In genomic region chr6:160124605-160125004, GRCh38 we compare ENCODE assay signal across 26 cellular contexts. TPM values are rescaled to one million over a fixed set of nuclear protein-coding genes. Genes with fewer than 3 reads are reported as not detected.
"Had no signal": no experiment of that assay in that cellular context is flagged by ENCODE, and none has a peak within 500 bp of the region (broad histone marks: within the 10 kb centered on the region; RNA-seq: fewer than 3 reads in every experiment).

No MANE protein-coding gene starts in this region.

- H3K4me3 ChIP-seq: K562, SK-N-MC had no signal

- ATAC-seq: K562, Panc1, Right ventricle myocardium inferior, T-helper 17 cell, WTC11 had no signal

- H3K27ac ChIP-seq: SK-N-MC had no signal

- DNase-seq: activated CD4-positive, alpha-beta memory T cell treated with anti-CD3 and anti-CD28 coated beads for 36 hours; activated CD4-positive, alpha-beta T cell treated with anti-CD3 and anti-CD28 coated beads, Interleukin-2, amount 10 ng/mL, durations not matched to agents 7 days and 5 days; activated CD4-positive, CD25-positive, alpha-beta regulatory T cell treated with anti-CD3 and anti-CD28 coated beads, Interleukin-2, amount 50 U/mL, for 72 hours; activated CD8-positive, alpha-beta memory T cell treated with anti-CD3 and anti-CD28 coated beads for 24 hours; activated naive CD4-positive, alpha-beta T cell treated with anti-CD3 and anti-CD28 coated beads for 36 hours; activated naive CD8-positive, alpha-beta T cell treated with anti-CD3 and anti-CD28 coated beads for 36 hours; activated T-cell treated with anti-CD3 and anti-CD28 coated beads for 4 hours; Karpas-422; MM.1S; NCI-H1105; NCI-H1436; NCI-H1694 treated with DMSO at 0.1 percent for 48 hours; NCI-H2081; NCI-H510A treated with DMSO at 0.1 percent for 48 hours; NCI-H69; NK-92 treated with Interleukin-12 subunit alpha and Interleukin-12 subunit beta, amount 100 ng/mL, for 24 hours; OCI-M1; RPMI8226; T-helper 17 cell; T-helper 9 cell had no signal

- H3K27me3 Mint-ChIP-seq: activated CD4-positive, alpha-beta memory T cell treated with anti-CD3 and anti-CD28 coated beads for 36 hours; activated CD4-positive, alpha-beta T cell treated with anti-CD3 and anti-CD28 coated beads, Interleukin-2, amount 10 ng/mL, durations not matched to agents 7 days and 5 days; activated naive CD8-positive, alpha-beta T cell treated with anti-CD3 and anti-CD28 coated beads for 36 hours had no signal

- H3K4me3 Mint-ChIP-seq: activated CD4-positive, alpha-beta memory T cell treated with anti-CD3 and anti-CD28 coated beads for 36 hours; activated CD4-positive, alpha-beta T cell treated with anti-CD3 and anti-CD28 coated beads, Interleukin-2, amount 10 ng/mL, durations not matched to agents 7 days and 5 days; activated naive CD4-positive, alpha-beta T cell treated with anti-CD3 and anti-CD28 coated beads for 36 hours; activated naive CD8-positive, alpha-beta T cell treated with anti-CD3 and anti-CD28 coated beads for 36 hours; T-helper 17 cell; WTC11 had no signal

- H3K36me3 Mint-ChIP-seq: activated CD4-positive, alpha-beta memory T cell treated with anti-CD3 and anti-CD28 coated beads for 36 hours; activated naive CD8-positive, alpha-beta T cell treated with anti-CD3 and anti-CD28 coated beads for 36 hours; WTC11 had no signal

- H3K9me3 Mint-ChIP-seq: activated CD4-positive, alpha-beta memory T cell treated with anti-CD3 and anti-CD28 coated beads for 36 hours; activated CD4-positive, alpha-beta T cell treated with anti-CD3 and anti-CD28 coated beads, Interleukin-2, amount 10 ng/mL, durations not matched to agents 7 days and 5 days; activated naive CD4-positive, alpha-beta T cell treated with anti-CD3 and anti-CD28 coated beads for 36 hours; activated naive CD8-positive, alpha-beta T cell treated with anti-CD3 and anti-CD28 coated beads for 36 hours had no signal

- H3K27ac Mint-ChIP-seq: activated CD4-positive, alpha-beta memory T cell treated with anti-CD3 and anti-CD28 coated beads for 36 hours; activated CD4-positive, alpha-beta T cell treated with anti-CD3 and anti-CD28 coated beads, Interleukin-2, amount 10 ng/mL, durations not matched to agents 7 days and 5 days; activated naive CD4-positive, alpha-beta T cell treated with anti-CD3 and anti-CD28 coated beads for 36 hours; activated naive CD8-positive, alpha-beta T cell treated with anti-CD3 and anti-CD28 coated beads for 36 hours; WTC11 had no signal

- H3K4me1 Mint-ChIP-seq: activated CD4-positive, alpha-beta T cell treated with anti-CD3 and anti-CD28 coated beads, Interleukin-2, amount 10 ng/mL, durations not matched to agents 7 days and 5 days; WTC11 had no signal

RNA-seq across cellular contexts. Expression of gene SLC22A1, which starts 3.0 kb away (rescaled TPM):
- total RNA-seq: activated naive CD4-positive, alpha-beta T cell treated with anti-CD3 and anti-CD28 coated beads for 36 hours; cardiac septum had no signal
